Comparison of ENCODE assay signal across 1 cellular context in the genomic region with DNA sequence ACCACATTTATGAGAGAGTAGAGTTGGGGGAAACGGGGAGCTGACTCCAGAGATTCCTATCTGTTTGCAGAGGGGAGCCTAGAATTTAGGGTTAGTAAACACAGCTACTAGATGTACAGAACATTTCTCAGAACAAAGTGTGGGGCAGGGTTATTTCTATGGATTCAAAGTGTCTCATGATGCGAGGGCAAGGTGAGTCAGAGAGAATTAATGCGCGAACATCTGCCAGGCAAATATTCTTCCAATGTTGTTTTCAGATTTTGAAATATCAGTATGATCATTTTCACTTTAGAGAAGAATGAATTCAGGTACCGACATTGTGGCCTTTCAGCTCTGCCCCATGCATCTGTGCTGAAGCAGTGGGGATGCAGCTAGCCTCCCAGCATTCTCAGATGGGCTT.
TF ChIP-seq lines count a peak whose summit lies in the region.

No MANE protein-coding gene starts in this region.

TF ChIP-seq in IMR-90, 13 proteins besides CTCF, POLR2A, EP300 and RAD21 (continued from another document):
- TF ChIP-seq FOS (IDR thresholded peaks at IDR 0.05; ENCODE audit: low read depth, low read length) (no peak), BHLHE40 (IDR thresholded peaks at IDR 0.05; ENCODE audit: low read depth, low read length) (no peak), CHD1 (IDR thresholded peaks at IDR 0.05; ENCODE audit: low read depth, low read length) (no peak), NFE2L2 (IDR thresholded peaks at IDR 0.05; ENCODE audit: low read depth, low read length) (no peak), SMC3 (IDR thresholded peaks at IDR 0.05; ENCODE audit: low read depth, low read length) (no peak), MXI1 (IDR thresholded peaks at IDR 0.05; ENCODE audit: borderline replicate concordance, low read depth, low read length) (no peak), MAFK (IDR thresholded peaks at IDR 0.05; ENCODE audit: low read depth, low read length) (no peak), MAZ (IDR thresholded peaks at IDR 0.05; ENCODE audit: borderline replicate concordance, low read depth, low read length) (no peak)
- TF ChIP-seq, protein P1, sequence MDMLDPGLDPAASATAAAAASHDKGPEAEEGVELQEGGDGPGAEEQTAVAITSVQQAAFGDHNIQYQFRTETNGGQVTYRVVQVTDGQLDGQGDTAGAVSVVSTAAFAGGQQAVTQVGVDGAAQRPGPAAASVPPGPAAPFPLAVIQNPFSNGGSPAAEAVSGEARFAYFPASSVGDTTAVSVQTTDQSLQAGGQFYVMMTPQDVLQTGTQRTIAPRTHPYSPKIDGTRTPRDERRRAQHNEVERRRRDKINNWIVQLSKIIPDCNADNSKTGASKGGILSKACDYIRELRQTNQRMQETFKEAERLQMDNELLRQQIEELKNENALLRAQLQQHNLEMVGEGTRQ (IDR thresholded peaks at IDR 0.05; ENCODE audit: low read depth, low read length): no peak
- TF ChIP-seq, protein P2, sequence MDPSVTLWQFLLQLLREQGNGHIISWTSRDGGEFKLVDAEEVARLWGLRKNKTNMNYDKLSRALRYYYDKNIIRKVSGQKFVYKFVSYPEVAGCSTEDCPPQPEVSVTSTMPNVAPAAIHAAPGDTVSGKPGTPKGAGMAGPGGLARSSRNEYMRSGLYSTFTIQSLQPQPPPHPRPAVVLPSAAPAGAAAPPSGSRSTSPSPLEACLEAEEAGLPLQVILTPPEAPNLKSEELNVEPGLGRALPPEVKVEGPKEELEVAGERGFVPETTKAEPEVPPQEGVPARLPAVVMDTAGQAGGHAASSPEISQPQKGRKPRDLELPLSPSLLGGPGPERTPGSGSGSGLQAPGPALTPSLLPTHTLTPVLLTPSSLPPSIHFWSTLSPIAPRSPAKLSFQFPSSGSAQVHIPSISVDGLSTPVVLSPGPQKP (IDR thresholded peaks at IDR 0.05; ENCODE audit: borderline replicate concordance, low read depth, low read length): no peak
TF ChIP-seq in IMR-90: peak in this region for 0.
